ENCODE assay signal across 10 cellular contexts in the genomic region with DNA sequence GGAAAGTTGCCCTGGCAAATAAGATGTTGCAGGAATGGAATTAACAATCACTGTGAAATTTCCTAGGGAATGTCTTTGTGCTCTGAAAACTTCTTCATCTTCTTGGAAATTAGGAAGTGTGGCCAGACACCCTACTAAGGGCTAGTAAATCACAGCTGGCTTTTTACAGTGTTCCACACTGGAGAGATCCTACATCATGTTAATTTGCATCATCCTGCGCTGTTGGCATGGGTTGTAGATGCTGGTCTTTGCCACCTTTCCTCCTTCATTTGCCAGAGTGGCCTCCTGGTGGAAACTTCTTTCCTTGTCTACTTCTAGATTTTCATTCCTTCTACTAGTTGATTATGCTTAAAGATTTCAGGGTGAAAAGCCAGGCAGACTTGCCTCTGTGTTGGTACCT. TPM values are rescaled to one million over a fixed set of nuclear protein-coding genes. Genes with fewer than 3 reads are reported as not detected.
DNase-seq lines count a peak whose midpoint lies in the region; ATAC-seq and TF ChIP-seq lines count a peak whose summit lies in the region.
"Had no signal": no experiment of that assay in that cellular context is flagged by ENCODE, and none has a peak within 500 bp of the region (broad histone marks: within the 10 kb centered on the region; RNA-seq: fewer than 3 reads in every experiment).

No MANE protein-coding gene starts in this region.

- H3K4me3 ChIP-seq in ACC112 (ENCODE audit: low read depth, low read length): peak overlapping the region; percentile 95
- peak overlapping the region; percentile 89 for H3K4me3 ChIP-seq in Jurkat, Clone E6-1 (ENCODE audit: low read length)
- no peak overlapping the region for H3K4me3 ChIP-seq in brain microvascular endothelial cell (ENCODE audit: low read depth, low read length)
- peak overlapping the region; percentile 95 to 99 for H3K4me3 ChIP-seq in mucosa of rectum (ENCODE audit: low read length in 2 of 2)

- peak; percentile 10 for TF ChIP-seq CTCF in brain microvascular endothelial cell (IDR thresholded peaks at IDR 0.05; ENCODE audit: low read depth, low read length, missing control alignments)

- no peak overlapping the region for H2AFZ ChIP-seq in ACC112 (ENCODE audit: low read length, unreplicated experiment)

- ATAC-seq in GM19397 (IDR thresholded peaks at IDR 0.05; ENCODE audit: unreplicated experiment): no peak

- no peak for DNase-seq in Jurkat, Clone E6-1 (ENCODE audit: low read depth, low spot score)
- no peak for DNase-seq in brain microvascular endothelial cell
- DNase-seq in COLO829 (ENCODE audit: low spot score): no peak
- no peak for DNase-seq in amniotic stem cell (lab: John Stamatoyannopoulos, UW)
- no peak for DNase-seq in superior temporal gyrus (ENCODE audit: extremely low spot score)
- DNase-seq: Kasumi-1 had no signal

- peaks cover 73% of the 10 kb centered on the region for H3K79me2 ChIP-seq in ACC112 (ENCODE audit: control insufficient read depth, insufficient read depth, low read length, unreplicated experiment)

- peaks cover 35% of the 10 kb centered on the region for H3K4me1 ChIP-seq in ACC112 (ENCODE audit: control insufficient read depth, insufficient read depth, low read length, unreplicated experiment)
- peaks cover 30 to 45% of the 10 kb centered on the region in 2 donors for H3K4me1 ChIP-seq in mucosa of rectum (ENCODE audit: control insufficient read depth in 2 of 2, insufficient read depth in 2 of 2, low read length in 2 of 2)

- in situ Hi-C loops in brain microvascular endothelial cell (cut with HindIII; ENCODE audit: low pct_ligation_motif_present, low sequenced_read_pairs): no loop called here

- H3K36me3 ChIP-seq in ACC112 (ENCODE audit: insufficient read depth, low read length) (peaks cover 29% of the 10 kb centered on the region; the same call in 1 of the 2 replicates), brain microvascular endothelial cell (replicated peaks) (peaks cover 5% of the 10 kb centered on the region), mucosa of rectum (ENCODE audit: control insufficient read depth in 2 of 2, insufficient read depth in 2 of 2, low read length in 2 of 2) (peaks cover 7 to 15% of the 10 kb centered on the region in 2 donors)

- no peaks in the 10 kb centered on the region for H3K27me3 ChIP-seq in ACC112 (ENCODE audit: insufficient read depth, low read length)
- H3K27me3 ChIP-seq in brain microvascular endothelial cell (replicated peaks): no peaks in the 10 kb centered on the region
- no peaks in the 10 kb centered on the region for H3K27me3 ChIP-seq in mucosa of rectum (ENCODE audit: control insufficient read depth in 2 of 2, insufficient read depth in 2 of 2, low read length in 2 of 2)

- no peak overlapping the region for H3K9ac ChIP-seq in mucosa of rectum (ENCODE audit: low read depth in 1 of 2, low read length in 2 of 2)

- no peaks in the 10 kb centered on the region for H3K9me3 ChIP-seq in mucosa of rectum (ENCODE audit: control insufficient read depth in 2 of 2, low read length in 2 of 2)

- H3K27ac ChIP-seq in ACC112 (ENCODE audit: low read depth, low read length): peak overlapping the region; percentile 93
- no peak overlapping the region for H3K27ac ChIP-seq in brain microvascular endothelial cell
- peak overlapping the region; percentile 12 to 44 for H3K27ac ChIP-seq in mucosa of rectum (ENCODE audit: low read depth in 2 of 2, low read length in 2 of 2)
- H3K27ac ChIP-seq: C4-2B had no signal

RNA-seq across cellular contexts. Expression of a gene that starts 2.7 kb away (rescaled TPM):
- polyA plus RNA-seq in Jurkat, Clone E6-1 (2012; ENCODE audit: insufficient read depth, insufficient read length): 31.0 TPM
